Comparison of ENCODE assay signal across 1 cellular context in the genomic region with DNA sequence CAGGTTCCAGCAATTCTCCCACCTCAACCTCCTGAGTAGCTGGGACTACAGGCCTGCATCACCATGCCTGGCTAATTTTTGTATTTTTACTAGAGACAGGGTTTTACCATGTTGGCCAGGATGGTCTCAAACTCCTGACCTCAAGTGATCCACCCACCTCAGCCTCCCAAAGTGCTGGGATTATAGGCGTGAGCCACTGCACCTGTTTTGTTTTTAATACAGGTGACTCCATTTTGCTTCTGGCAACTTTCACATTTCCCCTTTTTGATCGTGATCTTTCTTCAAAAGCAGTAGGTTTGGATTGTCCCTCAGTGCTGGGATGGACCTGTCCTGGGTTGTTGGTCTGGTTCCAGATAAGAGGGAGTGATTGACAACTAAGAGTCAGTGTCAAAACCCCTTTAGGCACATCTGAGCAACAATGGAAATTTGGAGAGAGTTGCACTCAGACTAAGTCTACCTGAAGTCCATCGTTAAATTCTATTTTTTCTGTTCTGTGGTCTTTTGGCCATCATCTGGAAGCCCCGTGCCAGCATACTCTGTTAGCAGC. TPM values are rescaled to one million over a fixed set of nuclear protein-coding genes. Genes with fewer than 3 reads are reported as not detected.
"Had no signal": no experiment of that assay in that cellular context is flagged by ENCODE, and none has a peak within 500 bp of the region (broad histone marks: within the 10 kb centered on the region; RNA-seq: fewer than 3 reads in every experiment).

No MANE protein-coding gene starts in this region.

RNA-seq across cellular contexts. Expression of gene PLXNA3, which starts 38.6 kb away (rescaled TPM):
- total RNA-seq: SK-MEL-5 had no signal
